In genomic region chr3:9970020-9970652, GRCh38 we compare ENCODE assay signal across 14 cellular contexts. TPM values are rescaled to one million over a fixed set of nuclear protein-coding genes. Genes with fewer than 3 reads are reported as not detected.
DNase-seq lines count a peak whose midpoint lies in the region; ATAC-seq and TF ChIP-seq lines count a peak whose summit lies in the region.
"Had no signal": no experiment of that assay in that cellular context is flagged by ENCODE, and none has a peak within 500 bp of the region (broad histone marks: within the 10 kb centered on the region; RNA-seq: fewer than 3 reads in every experiment).

No MANE protein-coding gene starts in this region.

- H2AK5ac ChIP-seq in neuronal stem cell (ENCODE audit: low read depth, low read length), result no peak overlapping the region

- H3K4me2 ChIP-seq in neuronal stem cell (ENCODE audit: insufficient read depth, low read length, poor library complexity, severe bottlenecking), result no peak overlapping the region

- DNase-seq in EH (ENCODE audit: low read depth) (peak; percentile 82), SJSA1 (ENCODE audit: low read depth in 1 of 2, low spot score in 2 of 2) (peak in 1 of 2 experiments; percentile 33), prostate gland (ENCODE audit: low spot score) (peak; percentile 49), GM13977 (ENCODE audit: low spot score) (no peak), neuronal stem cell (ENCODE audit: low spot score) (no peak)
- DNase-seq in stimulated activated CD4-positive, alpha-beta T cell treated with anti-CD3 and anti-CD28 coated beads, Interleukin-2, amount 100 ng/mL, for 48 hours, result no peak
- no peak for DNase-seq in stimulated activated CD4-positive, alpha-beta T cell treated with anti-CD3 and anti-CD28 coated beads, Interleukin-1b, Interleukin-23, amount 100 ng/mL, for 48 hours
- DNase-seq: activated T-cell treated with anti-CD3 and anti-CD28 coated beads, Interleukin-2, amount 50 U/mL, for 4 hours; aorta; CD4-positive, alpha-beta T cell; NCI-H1694 treated with DMSO at 0.1 percent for 48 hours; NCI-H526 treated with DMSO at 0.1 percent for 48 hours had no signal

- no peak overlapping the region for H2BK5ac ChIP-seq in neuronal stem cell (ENCODE audit: low read length)

- no peak overlapping the region for H2BK15ac ChIP-seq in neuronal stem cell (ENCODE audit: low read length)

- H3K27ac ChIP-seq in SJSA1, result peak overlapping the region; percentile 24; the same call in 1 of the 2 replicates
- peak overlapping the region; percentile 59 to 69 for H3K27ac ChIP-seq in prostate gland
- no peak overlapping the region for H3K27ac ChIP-seq in neuronal stem cell (replicated peaks; ENCODE audit: low read length)
- H3K27ac ChIP-seq: right atrium auricular region had no signal

- H3K18ac ChIP-seq in neuronal stem cell (ENCODE audit: low read length), result no peak overlapping the region

- no peak for TF ChIP-seq CTCF in prostate gland (IDR thresholded peaks at IDR 0.05)
- no peak for TF ChIP-seq CTCF in GM13977 (IDR thresholded peaks at IDR 0.05; ENCODE audit: extremely low read depth, insufficient read depth, missing control alignments)

- no peaks in the 10 kb centered on the region for H3K27me3 ChIP-seq in SJSA1 (replicated peaks)
- H3K27me3 ChIP-seq in prostate gland (replicated peaks; ENCODE audit: insufficient read depth), result no peaks in the 10 kb centered on the region
- no peaks in the 10 kb centered on the region for H3K27me3 ChIP-seq in neuronal stem cell (ENCODE audit: control insufficient read depth in 3 of 3, insufficient read depth in 3 of 3, low read depth in 1 of 3, low read length in 3 of 3)
- H3K27me3 ChIP-seq: right atrium auricular region had no signal

- intact Hi-C loops in prostate gland (cut with DNase I), result no loop called here

- H3K79me1 ChIP-seq in neuronal stem cell (ENCODE audit: low read depth, low read length), result peaks cover 2% of the 10 kb centered on the region

- 42% methylated on average over 3 of the region's 3 CpGs for WGBS in prostate gland
- WGBS in neuronal stem cell (ENCODE audit: extremely low coverage in 2 of 2, insufficient read length in 2 of 2, insufficient replicate concordance in 1 of 2), 2 donors, result no CpG with 5 or more reads among the region's 3 CpGs

- TF ChIP-seq POLR2A in prostate gland (IDR thresholded peaks at IDR 0.05), result no peak

- H3K4me3 ChIP-seq in SJSA1, result no peak overlapping the region
- no peak overlapping the region for H3K4me3 ChIP-seq in prostate gland
- no peak overlapping the region for H3K4me3 ChIP-seq in neuronal stem cell (ENCODE audit: low read length in 2 of 2)
- H3K4me3 ChIP-seq: right atrium auricular region had no signal

- H3K4ac ChIP-seq in neuronal stem cell (ENCODE audit: low read length), result no peak overlapping the region

- H3K4me1 ChIP-seq in SJSA1 (replicated peaks), result peaks cover 15% of the 10 kb centered on the region
- no peaks in the 10 kb centered on the region for H3K4me1 ChIP-seq in prostate gland (replicated peaks)
- H3K4me1 ChIP-seq in neuronal stem cell (ENCODE audit: control insufficient read depth in 2 of 2, insufficient read depth in 1 of 2, low read depth in 1 of 2, low read length in 2 of 2), result no peaks in the 10 kb centered on the region
- H3K4me1 ChIP-seq: right atrium auricular region had no signal

- H2AFZ ChIP-seq in neuronal stem cell (ENCODE audit: low read length), result no peak overlapping the region

- in situ Hi-C loops in GM13977 (cut with MboI; ENCODE audit: low pct_unique_long_range_greater_than_20kb, low sequenced_read_pairs, unreplicated experiment), result no loop called here

- ATAC-seq in esophagus mucosa, result peak; percentile 87
- ATAC-seq: activated T-cell treated with anti-CD3 and anti-CD28 coated beads, Interleukin-2, amount 50 U/mL, for 4 hours had no signal

- no peak overlapping the region for H3K23ac ChIP-seq in neuronal stem cell (ENCODE audit: low read depth, low read length, poor library complexity)

- H2BK120ac ChIP-seq in neuronal stem cell (ENCODE audit: low read depth, low read length), result no peak overlapping the region

- H4K91ac ChIP-seq in neuronal stem cell (ENCODE audit: low read depth, low read length, poor library complexity), result no peak overlapping the region

- no peak overlapping the region for H3K14ac ChIP-seq in neuronal stem cell (ENCODE audit: low read length)

- no peak overlapping the region for H2BK12ac ChIP-seq in neuronal stem cell (ENCODE audit: low read length)

- no peaks in the 10 kb centered on the region for H3K9me3 ChIP-seq in SJSA1 (replicated peaks)
- H3K9me3 ChIP-seq in prostate gland, result no peaks in the 10 kb centered on the region
- H3K9me3 ChIP-seq in neuronal stem cell (replicated peaks in 1 of 2; ENCODE audit: control insufficient read depth in 2 of 2, insufficient read depth in 1 of 2, low read depth in 1 of 2, low read length in 2 of 2), result no peaks in the 10 kb centered on the region
- H3K9me3 ChIP-seq: right atrium auricular region had no signal

- H3K36me3 ChIP-seq in SJSA1, result peaks cover 70% of the 10 kb centered on the region
- peaks cover 5 to 7% of the 10 kb centered on the region in 2 donors for H3K36me3 ChIP-seq in prostate gland
- H3K36me3 ChIP-seq in neuronal stem cell (replicated peaks in 1 of 2; ENCODE audit: control insufficient read depth in 2 of 2, insufficient read depth in 2 of 2, low read length in 2 of 2), result peaks cover 18 to 77% of the 10 kb centered on the region in 2 donors

- no peak overlapping the region for H4K8ac ChIP-seq in neuronal stem cell (ENCODE audit: low read depth, low read length)

- no peak overlapping the region for H3K9ac ChIP-seq in neuronal stem cell (ENCODE audit: low read depth, low read length, poor library complexity)

RNA-seq across cellular contexts. Expression of gene EMC3, which starts 16.5 kb away (rescaled TPM):
- total RNA-seq in SJSA1 (2014; rRNA removed; shearing (Covaris generic)), result 34.6 and 86.3 TPM in 2 replicates
- 54.8 TPM for total RNA-seq in esophagus mucosa
- total RNA-seq in prostate gland, result 100 to 1,000 TPM in 1 of 2 donors, 10 to 100 TPM in 1; 69.9 to 102 TPM
- polyA plus RNA-seq in neuronal stem cell (2013, experiment 1 of 2), result 24.9 TPM
- 24.7 TPM for polyA plus RNA-seq in neuronal stem cell (2013, experiment 2 of 2)

RNA-seq across cellular contexts. Expression of gene PRRT3, which starts 17.9 kb away (rescaled TPM):
- 0.25 and 0.58 TPM in 2 replicates for total RNA-seq in SJSA1 (2014; rRNA removed; shearing (Covaris generic))
- total RNA-seq in esophagus mucosa (0.56 TPM), prostate gland (10 to 100 TPM in 1 of 2 donors, 1 to 10 TPM in 1; 8.9 to 10.1 TPM)
- polyA plus RNA-seq in neuronal stem cell (2013, experiment 1 of 2), result 5.2 TPM
- 5.6 TPM for polyA plus RNA-seq in neuronal stem cell (2013, experiment 2 of 2)

RNA-seq across cellular contexts. Expression of gene CRELD1, which starts 36.5 kb away (rescaled TPM):
- total RNA-seq in SJSA1 (2014; rRNA removed; shearing (Covaris generic)), result 11.7 and 13.0 TPM in 2 replicates
- total RNA-seq in esophagus mucosa (4.6 TPM), prostate gland (10 to 100 TPM; 46.9 to 64.9 TPM)
- 10.5 TPM for polyA plus RNA-seq in neuronal stem cell (2013, experiment 1 of 2)
- polyA plus RNA-seq in neuronal stem cell (2013, experiment 2 of 2), result 10.9 TPM

RNA-seq across cellular contexts. Expression of gene IL17RC, which starts 53.2 kb away (rescaled TPM):
- total RNA-seq in SJSA1 (2014; rRNA removed; shearing (Covaris generic)), result 12.6 and 19.5 TPM in 2 replicates
- total RNA-seq in esophagus mucosa (26.6 TPM), prostate gland (100 to 1,000 TPM in 1 of 2 donors, 10 to 100 TPM in 1; 80.7 to 152 TPM)
- polyA plus RNA-seq in neuronal stem cell (2013, experiment 1 of 2), result 5.4 TPM
- 6.0 TPM for polyA plus RNA-seq in neuronal stem cell (2013, experiment 2 of 2)

RNA-seq across cellular contexts. Expression of gene FANCD2, which starts 56.1 kb away (rescaled TPM):
- total RNA-seq in SJSA1 (2014; rRNA removed; shearing (Covaris generic)), result 30.0 and 36.7 TPM in 2 replicates
- total RNA-seq in esophagus mucosa (12.5 TPM), prostate gland (10 to 100 TPM in 1 of 2 donors, 1 to 10 TPM in 1; 7.6 to 13.2 TPM)
- polyA plus RNA-seq in neuronal stem cell (2013, experiment 1 of 2), result 31.9 TPM
- polyA plus RNA-seq in neuronal stem cell (2013, experiment 2 of 2), result 34.8 TPM

Comparison
In these comparisons a context has a peak if more than half of its experiments do, and no peak if none do; other contexts are left out.
1. DNase-seq: peak in EH (single experiment) and prostate gland (single experiment); none in GM13977 (single experiment), stimulated activated CD4-positive, alpha-beta T cell treated with anti-CD3 and anti-CD28 coated beads, Interleukin-2, amount 100 ng/mL, for 48 hours (0 of 2), neuronal stem cell (single experiment) and stimulated activated CD4-positive, alpha-beta T cell treated with anti-CD3 and anti-CD28 coated beads, Interleukin-1b, Interleukin-23, amount 100 ng/mL, for 48 hours (single experiment).